1 cellular context compared by ENCODE assay signal in the genomic region with DNA sequence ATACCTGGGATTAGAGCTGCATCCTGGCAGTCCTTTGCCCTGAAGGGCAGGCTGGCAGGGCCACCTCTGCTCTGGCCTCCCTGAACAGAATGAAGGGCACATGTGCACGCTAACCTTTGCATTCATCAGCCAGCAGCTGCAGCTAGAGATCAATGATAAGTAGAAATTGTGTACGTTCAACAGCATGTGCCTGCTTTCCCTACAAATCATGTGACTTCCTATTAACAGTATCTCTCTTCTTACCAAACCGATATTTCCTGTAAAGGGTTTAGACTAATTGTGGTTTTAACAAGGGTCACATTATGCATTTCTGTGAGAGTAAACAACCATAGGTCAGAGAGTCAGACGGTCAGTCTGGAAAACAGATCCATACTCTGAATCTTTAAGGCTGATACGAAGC.
TF ChIP-seq lines count a peak whose summit lies in the region.

No MANE protein-coding gene starts in this region.

TF ChIP-seq in GM23338, 12 proteins besides CTCF, POLR2A, EP300 and RAD21 (continued from another document):
- TF ChIP-seq ZNF331 (CRISPR knock-in tag; IDR thresholded peaks at IDR 0.05; ENCODE audit: low read depth) (no peak), ZNF462 (CRISPR knock-in tag; IDR thresholded peaks at IDR 0.05) (no peak), EZH2phosphoT487 (IDR thresholded peaks at IDR 0.05; ENCODE audit: unreplicated experiment) (no peak), ZNF114 (CRISPR knock-in tag; IDR thresholded peaks at IDR 0.05) (no peak), NANOG (IDR thresholded peaks at IDR 0.05; ENCODE audit: borderline replicate concordance) (no peak), STAT1 (IDR thresholded peaks at IDR 0.05; ENCODE audit: unreplicated experiment) (no peak), ETS1 (IDR thresholded peaks at IDR 0.05) (no peak)
